8 cellular contexts compared by ENCODE assay signal in genomic region chr17:68437979-68438877, GRCh38. TPM values are rescaled to one million over a fixed set of nuclear protein-coding genes. Genes with fewer than 3 reads are reported as not detected.
DNase-seq lines count a peak whose midpoint lies in the region; ATAC-seq and TF ChIP-seq lines count a peak whose summit lies in the region.

No MANE protein-coding gene starts in this region.

- H2AFZ ChIP-seq in Loucy (ENCODE audit: low read length), result 0 out of 2 replicates have a peak overlapping the region, but pooled peaks have one; percentile 2

- DNase-seq in GM10248 (ENCODE audit: extremely low spot score) (peak; percentile 62), immature natural killer cell (peak; percentile 67 to 70 (median 68)), testis (no peak), NCI-H1105 treated with DMSO at 0.1 percent for 48 hours (lab: John Stamatoyannopoulos, UW) (no peak)
- DNase-seq in activated effector memory CD4-positive, alpha-beta T cell treated with anti-CD3 and anti-CD28 coated beads, Interleukin-2, amount 50 U/mL, for 16 hours, result peak; percentile 77

- peak overlapping the region; percentile 42 to 46 for H3K27ac ChIP-seq in testis

- peak overlapping the region; percentile 66 for H3K4me2 ChIP-seq in Loucy (ENCODE audit: low read depth, low read length, poor library complexity, severe bottlenecking)

- peaks cover 9% of the 10 kb centered on the region; the same call in 1 of the 2 replicates for H3F3A ChIP-seq in Loucy (ENCODE audit: low read depth)

- WGBS in testis, 2 donors, result 69 to 71% methylated on average over 16 of the region's 16 CpGs

- peak overlapping the region; percentile 64 for H3K9ac ChIP-seq in Loucy (ENCODE audit: low read depth, low read length, poor library complexity, severe bottlenecking)

- CTCF ChIA-PET in GM10248 (lab: Yijun Ruan, JAX), result interaction anchor here (0.6 to 7.1 kb wide), 17 partner anchors 8 to 418 kb away, joined by 3 to 56 read pairs (median 5); partner anchors contain the start of genes ARSG and SLC16A6

- H3K4me1 ChIP-seq in Loucy (ENCODE audit: insufficient read depth, low read length, poor library complexity, severe bottlenecking) (peaks cover 62% of the 10 kb centered on the region), testis (peaks cover 30% of the 10 kb centered on the region)

- peaks cover 7 to 27% (median 9%) of the 10 kb centered on the region in 3 donors for H3K36me3 Mint-ChIP-seq in immature natural killer cell

- H3K27me3 ChIP-seq in Loucy (ENCODE audit: insufficient read depth, low read length, poor library complexity, severe bottlenecking) (no peaks in the 10 kb centered on the region), testis (no peaks in the 10 kb centered on the region)

- H3K9me3 ChIP-seq in Loucy (ENCODE audit: insufficient read depth, low read depth, low read length) (no peaks in the 10 kb centered on the region), testis (no peaks in the 10 kb centered on the region)

- ATAC-seq in GM21619 (IDR thresholded peaks at IDR 0.05; ENCODE audit: unreplicated experiment), result peak; percentile 82
- ATAC-seq in GM19328 (IDR thresholded peaks at IDR 0.05; ENCODE audit: unreplicated experiment), result no peak

- no peak for TF ChIP-seq POLR2A in testis (IDR thresholded peaks at IDR 0.05)

- H3K79me2 ChIP-seq in Loucy (ENCODE audit: insufficient read depth, low read length), result no peaks in the 10 kb centered on the region

- no peaks in the 10 kb centered on the region for H4K20me1 ChIP-seq in Loucy (ENCODE audit: insufficient read depth, low read length, poor library complexity, severe bottlenecking)

- peak overlapping the region; percentile 67 for H3K4me3 ChIP-seq in Loucy (ENCODE audit: low read length, poor library complexity, severe bottlenecking)
- H3K4me3 ChIP-seq in testis, result no peak overlapping the region

- H3K9me2 ChIP-seq in Loucy (replicated peaks; ENCODE audit: low read depth, low read length), result no peaks in the 10 kb centered on the region

- TF ChIP-seq CTCF in GM10248 (IDR thresholded peaks at IDR 0.05; ENCODE audit: control extremely low read depth, extremely low read depth, low read depth, missing control alignments) (no peak), Loucy (conservative IDR thresholded peaks at IDR 0.05; ENCODE audit: low read length) (no peak), testis (IDR thresholded peaks at IDR 0.05) (no peak)

- POLR2A ChIA-PET in GM10248 (lab: Yijun Ruan, JAX), result interaction anchor here (1.4 kb wide), 1 partner anchor 20 kb away, joined by 5 read pairs; the partner anchor contains the start of gene WIPI1

- peaks cover 58% of the 10 kb centered on the region in 2 donors for H3K4me1 Mint-ChIP-seq in immature natural killer cell

- peaks cover 1% of the 10 kb centered on the region; the same call in 1 of the 2 replicates for H3K36me3 ChIP-seq in Loucy (ENCODE audit: insufficient read depth, low read length)
- no peaks in the 10 kb centered on the region for H3K36me3 ChIP-seq in testis (ENCODE audit: low read depth, missing control alignments)

- no peaks in the 10 kb centered on the region for H3K9me3 Mint-ChIP-seq in immature natural killer cell

- H3K27ac Mint-ChIP-seq in immature natural killer cell, result peak overlapping the region; percentile 94 to 97 (median 96)

- H3K4me3 Mint-ChIP-seq in immature natural killer cell, result peak overlapping the region; percentile 79 to 96 (median 92)

- intact Hi-C loops in testis (cut with DNase I; ENCODE audit: low total_unique reads), result loop anchor here (10.0 kb wide), 1 partner anchor 173 kb away; no protein-coding TSS in a partner anchor

- peaks cover 2 to 12% (median 5%) of the 10 kb centered on the region in 3 donors for H3K27me3 Mint-ChIP-seq in immature natural killer cell (ENCODE audit: low read depth in 3 of 3)

RNA-seq across cellular contexts. Expression of gene WIPI1, which starts 19.1 kb away (rescaled TPM):
- polyA plus RNA-seq in immature natural killer cell, result 10 to 100 TPM; 21.1 to 43.4 (median 30.0) TPM
- total RNA-seq in testis, result 10 to 100 TPM; 26.8 to 38.3 TPM
- polyA plus RNA-seq in testis (ENCODE audit: insufficient read depth, low read depth, low replicate concordance), result 25.4 TPM

Comparison
In these comparisons a context has a peak if more than half of its experiments do, and no peak if none do; other contexts are left out.
1. DNase-seq: peak in GM10248 (single experiment), activated effector memory CD4-positive, alpha-beta T cell treated with anti-CD3 and anti-CD28 coated beads, Interleukin-2, amount 50 U/mL, for 16 hours (single experiment) and immature natural killer cell (3 of 3); none in testis (single experiment) and NCI-H1105 treated with DMSO at 0.1 percent for 48 hours (single experiment).